1 cellular context compared by ENCODE assay signal in the genomic region with DNA sequence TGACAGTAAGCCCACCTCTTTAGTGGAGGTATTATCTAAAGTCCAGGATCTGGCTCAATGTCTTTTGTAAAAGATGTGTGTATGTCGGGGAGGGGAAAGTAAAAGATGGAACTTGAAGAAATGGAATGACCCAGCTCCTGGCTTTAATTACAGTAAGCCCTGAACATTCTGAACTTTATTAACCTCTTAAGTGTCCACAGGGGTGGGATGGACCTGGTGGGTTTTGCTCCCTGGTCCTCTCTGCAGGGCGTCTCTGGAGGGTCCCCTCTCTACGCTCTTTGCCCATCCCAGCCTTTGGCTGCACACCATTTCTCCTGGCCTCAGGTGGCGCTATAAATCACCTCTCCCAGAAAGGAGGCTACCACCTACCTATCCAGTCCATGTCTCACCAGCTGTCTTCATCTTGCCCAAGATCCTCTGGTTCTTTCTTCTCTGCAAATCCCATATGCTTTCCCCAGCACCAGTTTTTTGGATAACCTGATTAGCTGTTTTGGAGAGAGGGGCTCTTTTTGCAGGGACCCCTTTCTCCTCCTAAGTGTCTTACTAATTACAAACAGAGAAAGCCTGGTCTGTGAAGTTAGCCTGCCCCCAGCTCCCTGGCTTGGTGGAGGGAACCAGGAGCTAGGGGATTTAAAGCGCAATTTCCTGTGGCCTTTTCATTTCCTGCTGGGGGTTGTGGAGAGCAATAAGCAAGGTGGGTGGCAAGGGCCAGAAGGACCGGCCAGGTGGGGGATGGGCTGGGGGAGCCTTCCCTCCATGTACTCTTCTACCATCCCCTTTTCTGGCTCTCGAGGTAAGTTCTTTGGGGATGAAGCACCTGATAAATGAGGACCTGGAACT.
TF ChIP-seq lines count a peak whose summit lies in the region.

No MANE protein-coding gene starts in this region.

TF ChIP-seq in HepG2, 621 proteins besides CTCF, POLR2A, EP300 and RAD21:
- no peak for TF ChIP-seq POLR2AphosphoS5 (IDR thresholded peaks at IDR 0.05; ENCODE audit: low read depth, low read length)
- peak; percentile 19 for TF ChIP-seq STAG1 (CRISPR knock-in tag; IDR thresholded peaks at IDR 0.05)
